14 cellular contexts compared by ENCODE assay signal in the genomic region with DNA sequence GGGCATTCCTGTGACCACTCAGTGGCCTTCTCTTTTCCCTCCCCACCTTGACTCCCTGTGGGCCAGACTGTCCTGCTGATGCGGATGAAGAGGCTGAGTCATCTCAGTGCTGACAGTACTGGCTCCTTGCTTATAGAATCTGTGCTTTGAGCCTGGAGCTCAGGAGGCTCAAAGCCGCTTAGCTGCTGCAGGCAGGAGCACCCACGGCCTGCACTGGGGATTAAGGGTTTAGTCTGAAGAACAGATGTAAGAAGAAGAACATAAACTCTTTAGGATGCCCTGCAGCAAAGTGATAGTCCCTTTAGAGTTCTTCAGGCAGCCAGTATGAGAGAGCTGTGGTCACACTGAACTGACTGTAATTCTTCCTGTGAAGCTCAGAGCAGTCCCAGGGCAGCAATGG.
A peak's percentile ranks its signal among the peaks of the same experiment; 100 is the strongest.
DNase-seq lines count a peak whose midpoint lies in the region; ATAC-seq and TF ChIP-seq lines count a peak whose summit lies in the region.
"Had no signal": no experiment of that assay in that cellular context is flagged by ENCODE, and none has a peak within 500 bp of the region (broad histone marks: within the 10 kb centered on the region; RNA-seq: fewer than 3 reads in every experiment).

No MANE protein-coding gene starts in this region.

- H2AFZ ChIP-seq in neural cell (ENCODE audit: low read depth, low read length): no peak overlapping the region
- H2AFZ ChIP-seq: GM23338 had no signal

- H3K4me1 ChIP-seq in RWPE2 (ENCODE audit: insufficient read depth, poor library complexity, severe bottlenecking) (no peaks in the 10 kb centered on the region), tibial artery (no peaks in the 10 kb centered on the region)
- H3K4me1 ChIP-seq: Caco-2 had no signal

- no peaks in the 10 kb centered on the region for H3K79me2 ChIP-seq in neural cell (replicated peaks; ENCODE audit: insufficient read depth, low read length)

- H3K9me2 ChIP-seq in neural cell (ENCODE audit: insufficient read depth, low read length): no peaks in the 10 kb centered on the region

- no peak overlapping the region for H3K4me2 ChIP-seq in neural cell (ENCODE audit: low read length)
- H3K4me2 ChIP-seq: GM23338 had no signal

- peaks cover 2% of the 10 kb centered on the region for H3F3A ChIP-seq in neural cell (ENCODE audit: insufficient read depth, low read length, poor library complexity, severe bottlenecking)

- H3K27ac ChIP-seq in RWPE2 (ENCODE audit: poor library complexity, severe bottlenecking): no peak overlapping the region
- H3K27ac ChIP-seq in neural cell (ENCODE audit: low read length): peak overlapping the region; percentile 85
- H3K27ac ChIP-seq in tibial artery: no peak overlapping the region
- H3K27ac ChIP-seq: 22Rv1 had no signal

- H3K27me3 ChIP-seq in RWPE2 (ENCODE audit: insufficient read depth, poor library complexity, severe bottlenecking) (no peaks in the 10 kb centered on the region), neural cell (ENCODE audit: insufficient read depth, low read depth, low read length) (no peaks in the 10 kb centered on the region), tibial artery (no peaks in the 10 kb centered on the region)

- TF ChIP-seq CTCF in RWPE2 (IDR thresholded peaks at IDR 0.05; ENCODE audit: poor library complexity, severe bottlenecking) (no peak), neural cell (IDR thresholded peaks at IDR 0.05; ENCODE audit: poor library complexity, severe bottlenecking) (no peak), tibial artery (IDR thresholded peaks at IDR 0.05) (no peak)

- no peaks in the 10 kb centered on the region for H4K20me1 ChIP-seq in neural cell (ENCODE audit: insufficient read depth)

- TF ChIP-seq EP300 in neural cell (conservative IDR thresholded peaks at IDR 0.05; ENCODE audit: poor library complexity, severe bottlenecking): no peak

- no peak overlapping the region for H3K4me3 ChIP-seq in RWPE2 (ENCODE audit: severe bottlenecking)
- no peak overlapping the region for H3K4me3 ChIP-seq in neural cell (ENCODE audit: low read length)
- no peak overlapping the region for H3K4me3 ChIP-seq in tibial artery
- H3K4me3 ChIP-seq: GM23338 had no signal

- DNase-seq in D341Med (ENCODE audit: low spot score): peak; percentile 86
- DNase-seq in NCI-H524 (lab: John Stamatoyannopoulos, UW): peak; percentile 85 to 93
- DNase-seq in RWPE2 (ENCODE audit: low spot score): no peak
- no peak for DNase-seq in NCI-H128 (lab: John Stamatoyannopoulos, UW; ENCODE audit: unreplicated experiment)
- no peak for DNase-seq in tibial artery
- DNase-seq in activated CD4-positive, alpha-beta T cell treated with anti-CD3 and anti-CD28 coated beads for 48 hours: no peak
- DNase-seq: Caco-2; CD8-positive, alpha-beta memory T cell; DMS 273 treated with DMSO at 0.1 percent for 48 hours; H7 had no signal

- ATAC-seq in RWPE2 (ENCODE audit: low read depth) (peak; percentile 7; the same call in 1 of the 3 replicates), GM18873 (IDR thresholded peaks at IDR 0.05; ENCODE audit: low FRiP score, unreplicated experiment) (no peak)
- ATAC-seq: GM23338 had no signal

- H3K36me3 ChIP-seq in RWPE2 (ENCODE audit: low read depth) (no peaks in the 10 kb centered on the region), neural cell (ENCODE audit: insufficient read depth, low read length) (no peaks in the 10 kb centered on the region), tibial artery (no peaks in the 10 kb centered on the region)

- H3K9me3 ChIP-seq in RWPE2 (ENCODE audit: severe bottlenecking) (peaks cover 3% of the 10 kb centered on the region), neural cell (ENCODE audit: low read length) (no peaks in the 10 kb centered on the region), tibial artery (no peaks in the 10 kb centered on the region)
- H3K9me3 ChIP-seq: Caco-2 had no signal

- TF ChIP-seq RAD21 in neural cell (conservative IDR thresholded peaks at IDR 0.05): no peak

- intact Hi-C loops in tibial artery (cut with DNase I; ENCODE audit: low total_unique reads): no loop called here

- no peak overlapping the region for H3K9ac ChIP-seq in neural cell (ENCODE audit: low read length)

TF ChIP-seq in neural cell, 6 proteins besides CTCF, POLR2A, EP300 and RAD21:
- TF ChIP-seq SMC3 (conservative IDR thresholded peaks at IDR 0.05; ENCODE audit: poor library complexity): no peak
- no peak for TF ChIP-seq MXI1 (conservative IDR thresholded peaks at IDR 0.05; ENCODE audit: poor library complexity, severe bottlenecking)
- TF ChIP-seq POLR2AphosphoS5 (IDR thresholded peaks at IDR 0.05): no peak

Comparison
In these comparisons a context has a peak if more than half of its experiments do, and no peak if none do; other contexts are left out.
1. DNase-seq: peak in D341Med (single experiment) and NCI-H524 (2 of 2); none in RWPE2 (single experiment), NCI-H128 (single experiment), tibial artery (0 of 2) and activated CD4-positive, alpha-beta T cell treated with anti-CD3 and anti-CD28 coated beads for 48 hours (single experiment).